Comparison of ENCODE assay signal across 8 cellular contexts in the genomic region with DNA sequence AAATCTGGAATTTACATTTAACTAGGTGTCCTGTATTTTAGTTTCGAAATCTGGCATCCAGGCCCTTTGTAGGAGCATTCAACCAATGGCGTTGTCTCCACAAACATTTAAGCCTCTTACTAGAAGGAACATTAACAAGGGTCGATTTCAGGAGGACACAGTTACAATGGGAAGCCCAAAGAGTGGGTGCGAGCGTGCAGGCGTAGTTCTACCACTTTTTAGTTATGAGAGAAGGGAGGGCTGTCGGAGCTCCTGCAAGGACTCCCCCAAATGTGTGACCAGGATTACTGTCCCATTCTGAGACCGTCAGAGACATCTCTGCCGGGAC. TPM values are rescaled to one million over a fixed set of nuclear protein-coding genes. Genes with fewer than 3 reads are reported as not detected.
DNase-seq lines count a peak whose midpoint lies in the region; ATAC-seq, FAIRE-seq and TF ChIP-seq lines count a peak whose summit lies in the region.

No MANE protein-coding gene starts in this region.

- H3K9me3 Mint-ChIP-seq in IgD-negative memory B cell: no peaks in the 10 kb centered on the region

- FAIRE-seq in urothelium cell line (lab: Jason Lieb, UNC): no peak

- peak overlapping the region; percentile 56 for H3K4me3 ChIP-seq in colonic mucosa
- peak overlapping the region; percentile 89 for H3K4me3 ChIP-seq in mucosa of stomach (ENCODE audit: low read length)

- H3K9me3 ChIP-seq in colonic mucosa (no peaks in the 10 kb centered on the region), mucosa of stomach (ENCODE audit: control insufficient read depth, low read length) (no peaks in the 10 kb centered on the region)

- H3K4me1 ChIP-seq in colonic mucosa (no peaks in the 10 kb centered on the region), mucosa of stomach (ENCODE audit: control insufficient read depth, insufficient read depth, low read length) (peaks cover 33% of the 10 kb centered on the region)

- intact Hi-C loops in colonic mucosa (cut with DNase I): no loop called here

- H3K27me3 Mint-ChIP-seq in IgD-negative memory B cell: no peaks in the 10 kb centered on the region

- peaks cover 12 to 18% (median 16%) of the 10 kb centered on the region in 3 donors for H3K4me1 Mint-ChIP-seq in IgD-negative memory B cell

- peak overlapping the region; percentile 95 to 98 (median 98) for H3K4me3 Mint-ChIP-seq in IgD-negative memory B cell

- H3K36me3 Mint-ChIP-seq in IgD-negative memory B cell: no peaks in the 10 kb centered on the region

- TF ChIP-seq CTCF in colonic mucosa (IDR thresholded peaks at IDR 0.05): no peak

- H3K9ac ChIP-seq in colonic mucosa (ENCODE audit: low read depth in 2 of 2, low read length in 2 of 2) (peak overlapping the region; percentile 85 to 89), mucosa of stomach (ENCODE audit: low read length) (peak overlapping the region; percentile 93)

- H3K27me3 ChIP-seq in colonic mucosa: no peaks in the 10 kb centered on the region
- H3K27me3 ChIP-seq in mucosa of stomach (ENCODE audit: control insufficient read depth, insufficient read depth, low read length): no peaks in the 10 kb centered on the region

- peak overlapping the region in 1 of 3 donors; percentile 85 for H3K27ac Mint-ChIP-seq in IgD-negative memory B cell

- DNase-seq in colonic mucosa: no peak
- no peak for DNase-seq in urothelium cell line (ENCODE audit: low spot score)
- no peak for DNase-seq in hepatic stellate cell (ENCODE audit: low spot score)
- no peak for DNase-seq in NCI-H226
- no peak for DNase-seq in NCI-H446 (lab: John Stamatoyannopoulos, UW)

- H3K36me3 ChIP-seq in colonic mucosa (no peaks in the 10 kb centered on the region), mucosa of stomach (ENCODE audit: control insufficient read depth, insufficient read depth, low read length) (no peaks in the 10 kb centered on the region)

- peak overlapping the region; percentile 88 for H3K27ac ChIP-seq in colonic mucosa

- peak; percentile 25 for ATAC-seq in GM19438 (IDR thresholded peaks at IDR 0.05; ENCODE audit: low read depth, unreplicated experiment)

RNA-seq across cellular contexts. Expression of a gene that starts 0.4 kb away (rescaled TPM):
- polyA plus RNA-seq in IgD-negative memory B cell: 9.0 TPM
- total RNA-seq in colonic mucosa: 10 to 100 TPM; 14.5 to 32.4 TPM

RNA-seq across cellular contexts. Expression of a gene that starts 8.7 kb away (rescaled TPM):
- polyA plus RNA-seq in IgD-negative memory B cell: 420 TPM
- total RNA-seq in colonic mucosa: 100 to 1,000 TPM; 163 to 219 TPM

RNA-seq across cellular contexts. Expression of a gene that starts 46.4 kb away (rescaled TPM):
- not detected for polyA plus RNA-seq in IgD-negative memory B cell
- total RNA-seq in colonic mucosa: not detected
